In genomic region chr1:43934986-43935324, GRCh38 we compare ENCODE assay signal across 1 cellular context.
A peak's percentile ranks its signal among the peaks of the same experiment; 100 is the strongest.
TF ChIP-seq lines count a peak whose summit lies in the region.

No MANE protein-coding gene starts in this region.

TF ChIP-seq in K562, 482 proteins besides CTCF, POLR2A, EP300 and RAD21:
- TF ChIP-seq, protein P1, sequence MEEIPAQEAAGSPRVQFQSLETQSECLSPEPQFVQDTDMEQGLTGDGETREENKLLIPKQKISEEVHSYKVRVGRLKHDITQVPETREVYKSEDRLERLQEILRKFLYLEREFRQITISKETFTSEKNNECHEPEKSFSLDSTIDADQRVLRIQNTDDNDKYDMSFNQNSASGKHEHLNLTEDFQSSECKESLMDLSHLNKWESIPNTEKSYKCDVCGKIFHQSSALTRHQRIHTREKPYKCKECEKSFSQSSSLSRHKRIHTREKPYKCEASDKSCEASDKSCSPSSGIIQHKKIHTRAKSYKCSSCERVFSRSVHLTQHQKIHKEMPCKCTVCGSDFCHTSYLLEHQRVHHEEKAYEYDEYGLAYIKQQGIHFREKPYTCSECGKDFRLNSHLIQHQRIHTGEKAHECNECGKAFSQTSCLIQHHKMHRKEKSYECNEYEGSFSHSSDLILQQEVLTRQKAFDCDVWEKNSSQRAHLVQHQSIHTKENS (CRISPR knock-in tag; IDR thresholded peaks at IDR 0.05) = no peak
- no peak for TF ChIP-seq CREB1 (IDR thresholded peaks at IDR 0.05)
- TF ChIP-seq CREB1 (CRISPR knock-in tag; IDR thresholded peaks at IDR 0.05) = peak; percentile 38; the same call in 1 of the 2 replicates
- no peak for TF ChIP-seq ZFP1 (CRISPR knock-in tag; IDR thresholded peaks at IDR 0.05)
- TF ChIP-seq GABPB1 (CRISPR knock-in tag; IDR thresholded peaks at IDR 0.05) = peak; percentile 56; the same call in 1 of the 2 replicates
- 0 out of 2 replicates have a peak, but pooled peaks have one; percentile 39 for TF ChIP-seq KAT7 (CRISPR knock-in tag; IDR thresholded peaks at IDR 0.05; ENCODE audit: borderline replicate concordance)
- TF ChIP-seq PHF8 (IDR thresholded peaks at IDR 0.05; ENCODE audit: borderline replicate concordance, low read length) = no peak
- TF ChIP-seq LCOR (CRISPR knock-in tag; IDR thresholded peaks at IDR 0.05) = 0 out of 2 replicates have a peak, but pooled peaks have one; percentile 27
- no peak for TF ChIP-seq NFE2 (IDR thresholded peaks at IDR 0.05; ENCODE audit: low read depth)
- no peak for TF ChIP-seq ID3 (CRISPR knock-in tag; IDR thresholded peaks at IDR 0.05)
- 0 out of 2 replicates have a peak, but pooled peaks have one; percentile 2 for TF ChIP-seq ID3 (tag; IDR thresholded peaks at IDR 0.05)
- TF ChIP-seq NUFIP1 (IDR thresholded peaks at IDR 0.05; ENCODE audit: partially characterized antibody) = no peak
- TF ChIP-seq DACH1 (IDR thresholded peaks at IDR 0.05; ENCODE audit: partially characterized antibody) = peak; percentile 21
- peak; percentile 61; the same call in 1 of the 2 replicates for TF ChIP-seq RB1 (IDR thresholded peaks at IDR 0.05; ENCODE audit: low read depth)
- TF ChIP-seq, protein P2, sequence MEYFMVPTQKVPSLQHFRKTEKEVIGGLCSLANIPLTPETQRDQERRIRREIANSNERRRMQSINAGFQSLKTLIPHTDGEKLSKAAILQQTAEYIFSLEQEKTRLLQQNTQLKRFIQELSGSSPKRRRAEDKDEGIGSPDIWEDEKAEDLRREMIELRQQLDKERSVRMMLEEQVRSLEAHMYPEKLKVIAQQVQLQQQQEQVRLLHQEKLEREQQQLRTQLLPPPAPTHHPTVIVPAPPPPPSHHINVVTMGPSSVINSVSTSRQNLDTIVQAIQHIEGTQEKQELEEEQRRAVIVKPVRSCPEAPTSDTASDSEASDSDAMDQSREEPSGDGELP (CRISPR knock-in tag; IDR thresholded peaks at IDR 0.05; ENCODE audit: borderline replicate concordance) = 0 out of 2 replicates have a peak, but pooled peaks have one; percentile 25
- 0 out of 2 replicates have a peak, but pooled peaks have one; percentile 5 for TF ChIP-seq ETS1 (conservative IDR thresholded peaks at IDR 0.05; ENCODE audit: control insufficient read depth, low read depth, low read length)
- no peak for TF ChIP-seq SETDB1 (IDR thresholded peaks at IDR 0.05; ENCODE audit: low read length)
